8 cellular contexts compared by ENCODE assay signal in the genomic region with DNA sequence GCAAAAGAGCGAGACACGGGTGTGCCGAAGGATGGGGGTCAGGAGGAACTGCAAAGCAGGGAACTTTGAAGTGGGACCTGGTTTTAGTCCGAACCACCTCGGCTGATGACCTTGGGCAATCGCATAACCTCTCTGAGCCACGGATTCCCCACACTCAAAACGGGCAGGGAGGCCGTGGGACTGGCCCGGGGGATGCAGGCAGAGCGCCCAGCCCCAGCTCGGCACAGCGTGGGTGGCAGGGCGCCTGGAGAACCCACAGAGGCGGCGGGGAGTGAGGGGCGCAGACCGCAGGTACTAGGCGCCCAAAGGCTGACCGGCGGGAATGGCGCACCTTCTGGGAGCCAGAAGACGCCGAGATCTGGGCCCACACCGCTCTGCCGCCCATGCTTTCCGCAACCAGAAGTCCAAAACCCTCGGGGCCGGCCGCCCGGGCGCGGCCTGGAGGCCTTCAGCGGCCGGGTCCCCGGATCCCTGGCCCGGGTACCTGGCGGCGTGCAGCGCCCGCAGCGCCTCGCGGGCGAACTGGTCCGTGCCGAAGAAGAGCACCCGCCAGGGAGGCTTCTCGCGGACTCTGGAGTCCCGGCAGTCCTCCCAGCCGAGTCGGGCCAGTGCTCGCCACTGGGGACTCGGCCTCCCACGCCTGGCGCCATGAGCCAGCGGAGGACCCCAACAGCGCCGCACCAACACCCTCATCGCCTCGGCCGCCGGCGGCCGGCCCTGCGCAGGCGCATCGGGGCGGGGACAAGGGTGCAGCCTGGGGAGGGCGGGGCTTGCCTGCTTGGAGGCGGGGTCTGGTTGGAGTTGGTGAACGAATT. TPM values are rescaled to one million over a fixed set of nuclear protein-coding genes. Genes with fewer than 3 reads are reported as not detected.
DNase-seq lines count a peak whose midpoint lies in the region; ATAC-seq, FAIRE-seq and TF ChIP-seq lines count a peak whose summit lies in the region.

A gene (minus strand): TSS at position 719 of the 815 bp plus-strand sequence. CDS start 26 bp downstream, at position 693.

- TF ChIP-seq CTCF in A549 (IDR thresholded peaks at IDR 0.05) (peak; percentile 18; the same call in 1 of the 3 replicates), HepG2 (CRISPR knock-in tag; IDR thresholded peaks at IDR 0.05) (peak; percentile 43; the same call in 1 of the 2 replicates)

- CTCF ChIA-PET in A549 (lab: Yijun Ruan, JAX) (interaction anchor here (0.8 to 8.0 kb wide), 2 partner anchors 50 to 298 kb away, joined by 3 to 254 read pairs; a partner anchor contains a TSS), HepG2 (lab: Yijun Ruan, JAX; ENCODE audit: low intra/inter-chr PET ratio, low total read pairs) (interaction anchor here (0.9 kb wide), 1 partner anchor 25 kb away, joined by 3 read pairs; no protein-coding TSS in a partner anchor)

- in situ Hi-C loops in HepG2 (cut with HindIII; ENCODE audit: extremely low pct_ligation_motif_present, low pct_unique_long_range_greater_than_20kb) = no loop called here

- H3K4me1 ChIP-seq in A549 (peaks cover 32% of the 10 kb centered on the region), HepG2 (ENCODE audit: insufficient read depth, low read length) (peaks cover 52% of the 10 kb centered on the region)

- peaks cover 15% of the 10 kb centered on the region for H3K79me2 ChIP-seq in HepG2 (ENCODE audit: insufficient read depth, low read length)

- TF ChIP-seq RAD21 in A549 (conservative IDR thresholded peaks at IDR 0.05 in 1 of 2, IDR thresholded peaks at IDR 0.05 in 1 of 2) (no peak), HepG2 (CRISPR knock-in tag; IDR thresholded peaks at IDR 0.05) (no peak)

- peak; percentile 88 to 97 for DNase-seq in A549 (ENCODE audit: low read depth in 1 of 2, low spot score in 1 of 2)
- peak; percentile 16 for DNase-seq in NCI-H524 treated with DMSO at 0.1 percent for 48 hours (lab: John Stamatoyannopoulos, UW)
- peak; percentile 94 for DNase-seq in activated CD4-positive, alpha-beta T cell treated with anti-CD3 and anti-CD28 coated beads, Interleukin-2, amount 50 U/mL, for 1 hour
- peak; percentile 62 for DNase-seq in dedifferentiated amniotic fluid mesenchymal stem cell (ENCODE audit: extremely low spot score)
- peak; percentile 68 for DNase-seq in HepG2 (ENCODE audit: low spot score)
- peak; percentile 90 for DNase-seq in stimulated activated CD4-positive, alpha-beta T cell treated with anti-CD3 and anti-CD28 coated beads, Interleukin-2, amount 100 ng/mL, for 4 hours (ENCODE audit: low read depth)

- ATAC-seq in A549 = peak; percentile 65 to 83
- peak; percentile 45 for ATAC-seq in GM18517 (IDR thresholded peaks at IDR 0.05; ENCODE audit: unreplicated experiment)
- peak; percentile 80 for ATAC-seq in HG03103 (IDR thresholded peaks at IDR 0.05; ENCODE audit: low read depth, unreplicated experiment)
- peak; percentile 73 for ATAC-seq in HepG2

- no TSS peak for BruUV-seq in HepG2 (replicated peaks; lab: Mats Ljungman, UMichigan)

- TF ChIP-seq EP300 in A549 (IDR thresholded peaks at IDR 0.05) = no peak
- TF ChIP-seq EP300 in HepG2 (IDR thresholded peaks at IDR 0.05; ENCODE audit: low read depth in 2 of 2, low read length in 2 of 2) = no peak
- no peak for TF ChIP-seq EP300 in HepG2 (CRISPR knock-in tag; IDR thresholded peaks at IDR 0.05; ENCODE audit: borderline replicate concordance)

- FAIRE-seq in A549 (lab: Jason Lieb, UNC) (no peak), HepG2 (lab: Jason Lieb, UNC) (no peak)

- peak within 1 kb of the TSS; percentile 87 for H3K9ac ChIP-seq in HepG2 (ENCODE audit: insufficient read depth, low read depth, low read length)

- no peaks in the 10 kb centered on the region; a peak in 1 of 5 replicates for H3K27me3 ChIP-seq in HepG2 (ENCODE audit: control insufficient read depth in 1 of 2, insufficient read depth in 2 of 2, low read length in 2 of 2)

- TF ChIP-seq POLR2A in A549 (IDR thresholded peaks at IDR 0.05; ENCODE audit: low read length) (peak; percentile 99), HepG2 (IDR thresholded peaks at IDR 0.05; ENCODE audit: insufficient read depth in 1 of 2, low read depth in 2 of 2, low read length in 2 of 2) (peak; percentile 83 to 97)

- H3K36me3 ChIP-seq in HepG2 (replicated peaks in 1 of 2; ENCODE audit: control insufficient read depth in 1 of 2, insufficient read depth in 2 of 2, low read length in 2 of 2) = peaks cover 5 to 18% of the 10 kb centered on the region in 2 experiments; a peak in 3 of 5 replicates

- H4K20me1 ChIP-seq in HepG2 (ENCODE audit: insufficient read depth, low read length) = no peaks in the 10 kb centered on the region

- H3K9me3 ChIP-seq in A549 (no peaks in the 10 kb centered on the region), HepG2 (ENCODE audit: low read length) (no peaks in the 10 kb centered on the region)

- H3K4me2 ChIP-seq in A549 (peak within 1 kb of the TSS; percentile 98), HepG2 (ENCODE audit: low read depth, low read length) (peak within 1 kb of the TSS; percentile 85)

- intact Hi-C loops in HepG2 (cut with micrococcal nuclease; ENCODE audit: unreplicated experiment) = no loop called here

- H2AFZ ChIP-seq in HepG2 (ENCODE audit: low read length) = no peak within 1 kb of the TSS

- 2% methylated on average over 37 of the region's 73 CpGs for WGBS in A549 (ENCODE audit: missing lambda C conversion rate)
- 2% methylated on average over 6 of the region's 73 CpGs for WGBS in HepG2 (ENCODE audit: low lambda C conversion rate)

- POLR2A ChIA-PET in A549 (lab: Yijun Ruan, JAX) = no interaction called here
- POLR2A ChIA-PET in HepG2 (lab: Yijun Ruan, JAX) = no interaction called here

- H3K27ac ChIP-seq in A549 (peak within 1 kb of the TSS; percentile 93 to 96), HepG2 (ENCODE audit: extremely low read length, insufficient read depth, low read length) (peak within 1 kb of the TSS; percentile 66)

- H3K4me3 ChIP-seq in A549 (peak within 1 kb of the TSS; percentile 73), HepG2 (replicated peaks in 1 of 3; ENCODE audit: insufficient read depth in 1 of 3, low read depth in 2 of 3, low read length in 3 of 3) (peak within 1 kb of the TSS; percentile 89 to 97 (median 95))

TF ChIP-seq in A549, 52 proteins besides CTCF, POLR2A, EP300 and RAD21 (continues in another document):
- no peak for TF ChIP-seq CBX8 (IDR thresholded peaks at IDR 0.05)
- TF ChIP-seq FOXS1 (CRISPR knock-in tag; IDR thresholded peaks at IDR 0.05) = no peak
- TF ChIP-seq JUNB (IDR thresholded peaks at IDR 0.05) = no peak
- no peak for TF ChIP-seq TP53 (CRISPR knock-in tag; IDR thresholded peaks at IDR 0.05)
- TF ChIP-seq, protein P1, sequence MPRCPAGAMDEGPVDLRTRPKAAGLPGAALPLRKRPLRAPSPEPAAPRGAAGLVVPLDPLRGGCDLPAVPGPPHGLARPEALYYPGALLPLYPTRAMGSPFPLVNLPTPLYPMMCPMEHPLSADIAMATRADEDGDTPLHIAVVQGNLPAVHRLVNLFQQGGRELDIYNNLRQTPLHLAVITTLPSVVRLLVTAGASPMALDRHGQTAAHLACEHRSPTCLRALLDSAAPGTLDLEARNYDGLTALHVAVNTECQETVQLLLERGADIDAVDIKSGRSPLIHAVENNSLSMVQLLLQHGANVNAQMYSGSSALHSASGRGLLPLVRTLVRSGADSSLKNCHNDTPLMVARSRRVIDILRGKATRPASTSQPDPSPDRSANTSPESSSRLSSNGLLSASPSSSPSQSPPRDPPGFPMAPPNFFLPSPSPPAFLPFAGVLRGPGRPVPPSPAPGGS (IDR thresholded peaks at IDR 0.05) = peak; percentile 93

TF ChIP-seq in HepG2, 621 proteins besides CTCF, POLR2A, EP300 and RAD21 (continues in another document):
- TF ChIP-seq XRCC5 (optimal IDR thresholded peaks at IDR 0.05; ENCODE audit: low read length) (no peak), ZNF235 (CRISPR knock-in tag; IDR thresholded peaks at IDR 0.05; ENCODE audit: borderline replicate concordance) (peak; percentile 56; the same call in 1 of the 2 replicates), ZNF564 (CRISPR knock-in tag; IDR thresholded peaks at IDR 0.05) (0 out of 2 replicates have a peak, but pooled peaks have one; percentile 22), HNF4G (IDR thresholded peaks at IDR 0.05; ENCODE audit: borderline replicate concordance, low read depth, low read length) (no peak), HNF4G (CRISPR knock-in tag; IDR thresholded peaks at IDR 0.05; ENCODE audit: borderline replicate concordance, low read depth) (0 out of 2 replicates have a peak, but pooled peaks have one; percentile 57), ZFAT (CRISPR knock-in tag; conservative IDR thresholded peaks at IDR 0.05) (no peak), PHB2 (IDR thresholded peaks at IDR 0.05; ENCODE audit: partially characterized antibody) (no peak)

RNA-seq across cellular contexts. Expression of the gene that starts here (rescaled TPM):
- 23.4 and 25.2 TPM in 2 replicates for polyA plus RNA-seq in A549 (2011; rRNA removed)
- 13.2 and 14.6 TPM in 2 replicates for polyA plus RNA-seq in A549 (2012; cell fraction: cytosol; rRNA removed)
- 6.8 and 8.6 TPM in 2 replicates for polyA plus RNA-seq in A549 (2012; cell fraction: nucleus; rRNA removed)
- 19.2 to 21.4 TPM (median 20.8 TPM) in 3 replicates for polyA plus RNA-seq in A549 (2017; fragmentation: RNase III; extraction: RNeasy Plus Mini Kit Qiagen cat#74134 plus additional on column Dnase treatment)
- polyA minus RNA-seq in A549 (2011; rRNA and poly(A)+ RNA removed) = 8.7 and 10.4 TPM in 2 replicates
- 23.2 and 27.9 TPM in 2 replicates for total RNA-seq in HepG2 (2016; rRNA removed; fragmentation: Illumina TruSeq; extraction: Trizol)
- 10.4 and 12.6 TPM in 2 replicates for total RNA-seq in HepG2 (2016; cell fraction: cytosol; rRNA removed; fragmentation: Illumina TruSeq; extraction: Trizol; ENCODE audit: low read depth)
- 22.7 and 29.9 TPM in 2 replicates for total RNA-seq in HepG2 (2016; cell fraction: insoluble cytoplasmic fraction; rRNA removed; fragmentation: Illumina TruSeq; extraction: Trizol)
- total RNA-seq in HepG2 (2016; cell fraction: membrane; rRNA removed; fragmentation: Illumina TruSeq; extraction: Trizol) = 18.1 and 19.5 TPM in 2 replicates
- total RNA-seq in HepG2 (2016; cell fraction: nucleus; rRNA removed; fragmentation: Illumina TruSeq; extraction: Trizol) = 13.3 and 17.4 TPM in 2 replicates
- 8.9 and 9.9 TPM in 2 replicates for polyA plus RNA-seq in HepG2 (2011; rRNA removed)
- polyA plus RNA-seq in HepG2 (2011; cell fraction: cytosol; rRNA removed) = 7.3 and 11.2 TPM in 2 replicates
- 4.0 and 5.2 TPM in 2 replicates for polyA plus RNA-seq in HepG2 (2011; cell fraction: nucleus; rRNA removed)
- 6.6 and 14.4 TPM in 2 replicates for polyA plus RNA-seq in HepG2 (2012)
- 7.3 and 9.3 TPM in 2 replicates for polyA plus RNA-seq in HepG2 (2016; cell fraction: cytosol; fragmentation: Illumina TruSeq; extraction: Trizol; ENCODE audit: low read depth)
- 22.1 and 23.9 TPM in 2 replicates for polyA plus RNA-seq in HepG2 (2016; cell fraction: insoluble cytoplasmic fraction; fragmentation: Illumina TruSeq; extraction: Trizol; ENCODE audit: low read depth)
- 13.3 and 13.6 TPM in 2 replicates for polyA plus RNA-seq in HepG2 (2016; cell fraction: membrane; fragmentation: Illumina TruSeq; extraction: Trizol; ENCODE audit: low read depth)
- 17.3 and 20.2 TPM in 2 replicates for polyA plus RNA-seq in HepG2 (2016; cell fraction: nucleus; fragmentation: Illumina TruSeq; extraction: Trizol; ENCODE audit: insufficient read depth, low read depth)
- polyA minus RNA-seq in HepG2 (2011; rRNA and poly(A)+ RNA removed; ENCODE audit: low replicate concordance) = 3.2 and 7.6 TPM in 2 replicates
- 6.6 and 9.0 TPM in 2 replicates for polyA minus RNA-seq in HepG2 (2011; cell fraction: cytosol; rRNA and poly(A)+ RNA removed)
- polyA minus RNA-seq in HepG2 (2011; cell fraction: nucleus; rRNA and poly(A)+ RNA removed) = 10.2 and 16.7 TPM in 2 replicates

Comparison
In these comparisons a context has a peak if more than half of its experiments do, and no peak if none do; other contexts are left out.
1. Peak in every context shown above with its lines: DNase-seq, ATAC-seq, H3K4me3 ChIP-seq and H3K27ac ChIP-seq.
2. DNase-seq: peak in every context shown above with its lines; median percentile 94 in activated CD4-positive, alpha-beta T cell treated with anti-CD3 and anti-CD28 coated beads, Interleukin-2, amount 50 U/mL, for 1 hour; 92 in A549; 90 in stimulated activated CD4-positive, alpha-beta T cell treated with anti-CD3 and anti-CD28 coated beads, Interleukin-2, amount 100 ng/mL, for 4 hours; 68 in HepG2; 62 in dedifferentiated amniotic fluid mesenchymal stem cell; 16 in NCI-H524 treated with DMSO at 0.1 percent for 48 hours.